Comparison of ENCODE assay signal across 27 cellular contexts in the genomic region with DNA sequence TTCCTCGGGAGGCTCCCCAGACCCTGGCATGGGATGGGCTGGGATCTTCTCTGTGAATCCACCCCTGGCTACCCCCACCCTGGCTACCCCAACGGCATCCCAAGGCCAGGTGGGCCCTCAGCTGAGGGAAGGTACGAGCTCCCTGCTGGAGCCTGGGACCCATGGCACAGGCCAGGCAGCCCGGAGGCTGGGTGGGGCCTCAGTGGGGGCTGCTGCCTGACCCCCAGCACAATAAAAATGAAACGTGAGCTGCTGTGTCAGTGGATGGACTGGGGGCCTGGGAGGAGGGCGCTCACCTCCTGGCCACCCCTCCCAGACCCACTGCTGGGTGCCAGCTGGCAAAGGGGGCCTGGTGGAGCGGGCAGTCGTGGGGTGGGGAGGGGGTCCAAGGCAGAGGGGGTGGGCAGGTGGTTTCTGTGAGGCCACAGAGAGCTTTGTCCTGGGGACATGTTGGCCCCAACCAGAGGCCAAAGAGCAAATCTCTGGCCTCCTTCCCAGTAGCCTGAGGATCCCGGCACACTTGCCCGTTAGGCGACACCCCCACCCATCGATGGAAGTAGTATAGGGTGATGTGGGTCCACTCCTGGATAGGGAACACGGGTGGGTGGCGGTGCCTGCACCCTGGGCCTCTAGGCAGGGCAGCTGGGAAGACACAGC. TPM values are rescaled to one million over a fixed set of nuclear protein-coding genes. Genes with fewer than 3 reads are reported as not detected.
A peak's percentile ranks its signal among the peaks of the same experiment; 100 is the strongest.
DNase-seq lines count a peak whose midpoint lies in the region; ATAC-seq, FAIRE-seq and TF ChIP-seq lines count a peak whose summit lies in the region.
"Had no signal": no experiment of that assay in that cellular context is flagged by ENCODE, and none has a peak within 500 bp of the region (broad histone marks: within the 10 kb centered on the region; RNA-seq: fewer than 3 reads in every experiment).

No MANE protein-coding gene starts in this region.

- WGBS in liver, result 33% methylated on average over 14 of the region's 14 CpGs
- WGBS in HepG2 (ENCODE audit: low lambda C conversion rate), result 26% methylated on average over 10 of the region's 14 CpGs

- H3K36me3 Mint-ChIP-seq in glutamatergic neuron (ENCODE audit: unreplicated experiment) (no peaks in the 10 kb centered on the region), MCF 10A (ENCODE audit: insufficient read depth, unreplicated experiment) (peaks cover 13% of the 10 kb centered on the region)
- H3K36me3 Mint-ChIP-seq in activated CD4-positive, alpha-beta memory T cell treated with anti-CD3 and anti-CD28 coated beads, Interleukin-2, amount 10 ng/mL, durations not matched to agents 7 days and 5 days (ENCODE audit: low read depth), result no peaks in the 10 kb centered on the region
- H3K36me3 Mint-ChIP-seq: activated naive CD4-positive, alpha-beta T cell treated with anti-CD3 and anti-CD28 coated beads, Interleukin-2, amount 10 ng/mL, durations not matched to agents 7 days and 5 days; natural killer cell treated with Interleukin-12 subunit alpha and Interleukin-12 subunit beta and Interleukin-15 and Interleukin-18, amount 100 ng/mL, for 72 hours had no signal

- peak overlapping the region; percentile 64 for H3K27ac Mint-ChIP-seq in glutamatergic neuron (ENCODE audit: unreplicated experiment)
- H3K27ac Mint-ChIP-seq in activated CD4-positive, alpha-beta memory T cell treated with anti-CD3 and anti-CD28 coated beads, Interleukin-2, amount 10 ng/mL, durations not matched to agents 7 days and 5 days, result no peak overlapping the region
- no peak overlapping the region for H3K27ac Mint-ChIP-seq in MCF 10A (ENCODE audit: low read depth, unreplicated experiment)
- H3K27ac Mint-ChIP-seq: activated naive CD4-positive, alpha-beta T cell treated with anti-CD3 and anti-CD28 coated beads, Interleukin-2, amount 10 ng/mL, durations not matched to agents 7 days and 5 days; HFFc6; natural killer cell treated with Interleukin-12 subunit alpha and Interleukin-12 subunit beta and Interleukin-15 and Interleukin-18, amount 100 ng/mL, for 72 hours had no signal

- H3K36me3 ChIP-seq in liver (ENCODE audit: control insufficient read depth in 4 of 4, insufficient read depth in 3 of 4, low read depth in 1 of 4, low read length in 3 of 4) (peaks cover 0 to 15% (median 3%) of the 10 kb centered on the region in 4 donors), HepG2 (replicated peaks in 1 of 2; ENCODE audit: control insufficient read depth in 1 of 2, insufficient read depth in 2 of 2, low read length in 2 of 2) (no peaks in the 10 kb centered on the region), upper lobe of right lung (peaks cover 23% of the 10 kb centered on the region)

- no peak overlapping the region for H3K4me2 ChIP-seq in HepG2 (ENCODE audit: low read depth, low read length)
- H3K4me2 ChIP-seq: SK-N-SH had no signal

- H3K27ac ChIP-seq in liver (ENCODE audit: low read depth in 1 of 2, low read length in 2 of 2) (peak overlapping the region; percentile 23 to 60), HepG2 (ENCODE audit: extremely low read length, insufficient read depth, low read length) (no peak overlapping the region), upper lobe of right lung (peak overlapping the region; percentile 36)
- H3K27ac ChIP-seq: foreskin keratinocyte, parathyroid adenoma, testis had no signal

- BruUV-seq in HepG2 (replicated peaks; lab: Mats Ljungman, UMichigan) (no TSS peak), MCF 10A (replicated peaks; lab: Mats Ljungman, UMichigan) (no TSS peak)

- H3K9me3 Mint-ChIP-seq in glutamatergic neuron (ENCODE audit: unreplicated experiment) (peaks cover 2% of the 10 kb centered on the region), MCF 10A (ENCODE audit: unreplicated experiment) (no peaks in the 10 kb centered on the region)
- no peaks in the 10 kb centered on the region for H3K9me3 Mint-ChIP-seq in activated CD4-positive, alpha-beta memory T cell treated with anti-CD3 and anti-CD28 coated beads, Interleukin-2, amount 10 ng/mL, durations not matched to agents 7 days and 5 days
- H3K9me3 Mint-ChIP-seq: activated naive CD4-positive, alpha-beta T cell treated with anti-CD3 and anti-CD28 coated beads, Interleukin-2, amount 10 ng/mL, durations not matched to agents 7 days and 5 days; CD14-positive monocyte; central memory CD8-positive, alpha-beta T cell; HFFc6; natural killer cell treated with Interleukin-12 subunit alpha and Interleukin-12 subunit beta and Interleukin-15 and Interleukin-18, amount 100 ng/mL, for 72 hours; stimulated activated effector memory CD8-positive, alpha-beta T cell treated with anti-CD3 and anti-CD28 coated beads, Interleukin-12 subunit alpha, Interleukin-12 subunit beta, amount 100 ng/mL, for 72 hours had no signal

- H3K4me3 Mint-ChIP-seq in glutamatergic neuron (ENCODE audit: unreplicated experiment) (no peak overlapping the region), MCF 10A (ENCODE audit: unreplicated experiment) (no peak overlapping the region)
- H3K4me3 Mint-ChIP-seq in activated CD4-positive, alpha-beta memory T cell treated with anti-CD3 and anti-CD28 coated beads, Interleukin-2, amount 10 ng/mL, durations not matched to agents 7 days and 5 days, result no peak overlapping the region
- H3K4me3 Mint-ChIP-seq: activated naive CD4-positive, alpha-beta T cell treated with anti-CD3 and anti-CD28 coated beads, Interleukin-2, amount 10 ng/mL, durations not matched to agents 7 days and 5 days; CD14-positive monocyte; central memory CD8-positive, alpha-beta T cell; HFFc6; natural killer cell treated with Interleukin-12 subunit alpha and Interleukin-12 subunit beta and Interleukin-15 and Interleukin-18, amount 100 ng/mL, for 72 hours; stimulated activated effector memory CD8-positive, alpha-beta T cell treated with anti-CD3 and anti-CD28 coated beads, Interleukin-12 subunit alpha, Interleukin-12 subunit beta, amount 100 ng/mL, for 72 hours had no signal

- H2AFZ ChIP-seq in HepG2 (ENCODE audit: low read length), result no peak overlapping the region
- H2AFZ ChIP-seq: parathyroid adenoma had no signal

- ATAC-seq in HepG2 (no peak), upper lobe of right lung (no peak)
- ATAC-seq: foreskin keratinocyte had no signal

- H3K27me3 Mint-ChIP-seq in glutamatergic neuron (ENCODE audit: unreplicated experiment) (no peaks in the 10 kb centered on the region), MCF 10A (ENCODE audit: insufficient read depth, unreplicated experiment) (no peaks in the 10 kb centered on the region)
- H3K27me3 Mint-ChIP-seq in activated CD4-positive, alpha-beta memory T cell treated with anti-CD3 and anti-CD28 coated beads, Interleukin-2, amount 10 ng/mL, durations not matched to agents 7 days and 5 days, result no peaks in the 10 kb centered on the region
- H3K27me3 Mint-ChIP-seq: natural killer cell treated with Interleukin-12 subunit alpha and Interleukin-12 subunit beta and Interleukin-15 and Interleukin-18, amount 100 ng/mL, for 72 hours had no signal

- no peak for TF ChIP-seq POLR2A in HepG2 (IDR thresholded peaks at IDR 0.05; ENCODE audit: insufficient read depth in 1 of 2, low read depth in 2 of 2, low read length in 2 of 2)

- in situ Hi-C loops in HepG2 (cut with HindIII; ENCODE audit: extremely low pct_ligation_motif_present, low pct_unique_long_range_greater_than_20kb), result no loop called here

- POLR2A ChIA-PET in HepG2 (lab: Yijun Ruan, JAX), result interaction anchor here (1.7 to 2.4 kb wide), 3 partner anchors 21 to 56 kb away, joined by 7 to 8 read pairs (median 7); no protein-coding TSS in a partner anchor
- POLR2A ChIA-PET in activated CD4-positive, alpha-beta memory T cell treated with anti-CD3 and anti-CD28 coated beads, Interleukin-2, amount 10 ng/mL, durations not matched to agents 7 days and 5 days (lab: Charles Lee), result no interaction called here
- POLR2A ChIA-PET in MCF 10A (lab: Yijun Ruan, JAX), result interaction anchor here (0.7 to 1.2 kb wide), 3 partner anchors 14 to 335 kb away, joined by 3 to 4 read pairs (median 4); no protein-coding TSS in a partner anchor

- CTCF ChIA-PET in HepG2 (lab: Yijun Ruan, JAX; ENCODE audit: low intra/inter-chr PET ratio, low total read pairs), result interaction anchor here (1.5 kb wide), 1 partner anchor 21 kb away, joined by 3 read pairs; no protein-coding TSS in a partner anchor
- CTCF ChIA-PET in activated CD4-positive, alpha-beta memory T cell treated with anti-CD3 and anti-CD28 coated beads, Interleukin-2, amount 10 ng/mL, durations not matched to agents 7 days and 5 days (lab: Charles Lee), result interaction anchor here (1.1 to 1.2 kb wide), 2 partner anchors 9 to 28 kb away, joined by 3 read pairs; no protein-coding TSS in a partner anchor
- CTCF ChIA-PET in MCF 10A (lab: Yijun Ruan, JAX), result interaction anchor here (0.7 to 3.4 kb wide), 9 partner anchors 8 to 283 kb away, joined by 3 to 22 read pairs (median 3); no protein-coding TSS in a partner anchor

- no peak for TF ChIP-seq RAD21 in liver (IDR thresholded peaks at IDR 0.05)
- TF ChIP-seq RAD21 in HepG2 (CRISPR knock-in tag; IDR thresholded peaks at IDR 0.05), result no peak

- H3K27me3 ChIP-seq in liver (ENCODE audit: control insufficient read depth in 4 of 4, insufficient read depth in 4 of 4, low read length in 3 of 4) (no peaks in the 10 kb centered on the region), HepG2 (ENCODE audit: control insufficient read depth in 1 of 2, insufficient read depth in 2 of 2, low read length in 2 of 2) (peaks cover 11 to 30% of the 10 kb centered on the region in 2 experiments; a peak in 3 of 5 replicates), upper lobe of right lung (no peaks in the 10 kb centered on the region)
- H3K27me3 ChIP-seq: testis had no signal

- TF ChIP-seq CTCF in liver (IDR thresholded peaks at IDR 0.05; ENCODE audit: low read depth, low read length, missing input control), result no peak
- no peak for TF ChIP-seq CTCF in HepG2 (CRISPR knock-in tag; IDR thresholded peaks at IDR 0.05)
- no peak for TF ChIP-seq CTCF in glutamatergic neuron (IDR thresholded peaks at IDR 0.05; ENCODE audit: partially characterized antibody, unreplicated experiment)
- no peak for TF ChIP-seq CTCF in upper lobe of right lung (IDR thresholded peaks at IDR 0.05)
- TF ChIP-seq CTCF in MCF 10A (IDR thresholded peaks at IDR 0.05; ENCODE audit: unreplicated experiment), result no peak

- no peak for FAIRE-seq in HepG2 (lab: Jason Lieb, UNC)
- FAIRE-seq: kidney, RCC 7860 had no signal

- no peaks in the 10 kb centered on the region for H3K79me2 ChIP-seq in HepG2 (ENCODE audit: insufficient read depth, low read length)
- H3K79me2 ChIP-seq: parathyroid adenoma had no signal

- H3K9ac ChIP-seq in liver (ENCODE audit: low read depth in 1 of 2, low read length in 2 of 2) (no peak overlapping the region), HepG2 (ENCODE audit: insufficient read depth, low read depth, low read length) (no peak overlapping the region)
- H3K9ac ChIP-seq: parathyroid adenoma, SK-N-SH had no signal

- peaks cover 2% of the 10 kb centered on the region; the same call in 1 of the 2 replicates for H4K20me1 ChIP-seq in HepG2 (ENCODE audit: insufficient read depth, low read length)

- H3K4me1 Mint-ChIP-seq in glutamatergic neuron (ENCODE audit: low read depth, unreplicated experiment) (no peaks in the 10 kb centered on the region), MCF 10A (ENCODE audit: insufficient read depth, unreplicated experiment) (no peaks in the 10 kb centered on the region)
- no peaks in the 10 kb centered on the region for H3K4me1 Mint-ChIP-seq in activated CD4-positive, alpha-beta memory T cell treated with anti-CD3 and anti-CD28 coated beads, Interleukin-2, amount 10 ng/mL, durations not matched to agents 7 days and 5 days
- H3K4me1 Mint-ChIP-seq: CD14-positive monocyte; central memory CD8-positive, alpha-beta T cell had no signal

- DNase-seq in HepG2 (ENCODE audit: low spot score) (no peak), glutamatergic neuron (no peak), upper lobe of right lung (no peak), MCF 10A (ENCODE audit: unreplicated experiment) (no peak)
- DNase-seq in activated CD4-positive, alpha-beta memory T cell treated with anti-CD3 and anti-CD28 coated beads, Interleukin-2, amount 10 ng/mL, durations not matched to agents 7 days and 5 days, result no peak
- DNase-seq: ACHN; activated CD4-positive, alpha-beta T cell treated with anti-CD3 and anti-CD28 coated beads for 1 hour; activated naive CD4-positive, alpha-beta T cell treated with anti-CD3 and anti-CD28 coated beads, Interleukin-2, amount 10 ng/mL, durations not matched to agents 7 days and 5 days; activated T-cell treated with anti-CD3 and anti-CD28 coated beads, Interleukin-2, amount 50 U/mL, for 48 hours; aorta; erythroblast; foreskin keratinocyte; HFFc6; kidney; NCI-H1105 treated with DMSO at 0.1 percent for 48 hours; NCI-H2107; SK-N-SH; T-helper 9 cell; testis had no signal

- no peak for TF ChIP-seq EP300 in HepG2 (IDR thresholded peaks at IDR 0.05; ENCODE audit: low read depth in 2 of 2, low read length in 2 of 2)
- TF ChIP-seq EP300 in HepG2 (CRISPR knock-in tag; IDR thresholded peaks at IDR 0.05; ENCODE audit: borderline replicate concordance), result no peak

- no peak overlapping the region for H3K4me3 ChIP-seq in liver (ENCODE audit: low read depth in 1 of 3, low read length in 3 of 3)
- H3K4me3 ChIP-seq in HepG2 (replicated peaks in 1 of 3; ENCODE audit: insufficient read depth in 1 of 3, low read depth in 2 of 3, low read length in 3 of 3), result peak overlapping the region in 1 of 3 experiments; percentile 40; a peak in 1 of 6 replicates
- H3K4me3 ChIP-seq in upper lobe of right lung, result no peak overlapping the region
- H3K4me3 ChIP-seq: testis had no signal

- H3K4me1 ChIP-seq in liver (ENCODE audit: control insufficient read depth in 4 of 4, insufficient read depth in 4 of 4, low read length in 3 of 4), result peaks cover 28 to 58% (median 45%) of the 10 kb centered on the region in 4 donors
- peaks cover 50% of the 10 kb centered on the region for H3K4me1 ChIP-seq in HepG2 (ENCODE audit: insufficient read depth, low read length)
- H3K4me1 ChIP-seq in upper lobe of right lung, result peaks cover 11% of the 10 kb centered on the region
- H3K4me1 ChIP-seq: foreskin keratinocyte, testis had no signal

- H3K9me3 ChIP-seq in liver (ENCODE audit: control insufficient read depth in 4 of 4, low read length in 3 of 4) (no peaks in the 10 kb centered on the region), HepG2 (ENCODE audit: low read length) (no peaks in the 10 kb centered on the region), upper lobe of right lung (no peaks in the 10 kb centered on the region)
- H3K9me3 ChIP-seq: SK-N-SH, testis had no signal

- intact Hi-C loops in HepG2 (cut with micrococcal nuclease; ENCODE audit: unreplicated experiment), result no loop called here
- intact Hi-C loops in upper lobe of right lung (cut with DNase I), result no loop called here
- intact Hi-C loops in MCF 10A (cut with micrococcal nuclease), result no loop called here

RNA-seq across cellular contexts. Expression of gene EGFL7, which starts 9.8 kb away (rescaled TPM):
- total RNA-seq in liver, result 10 to 100 TPM; 34.5 to 38.5 TPM
- polyA plus RNA-seq in liver, result 10 to 100 TPM; 32.1 to 39.7 TPM
- total RNA-seq in HepG2 (2016; rRNA removed; fragmentation: Illumina TruSeq; extraction: Trizol), result 0.20 TPM in 1 of 2 replicates, not detected in the other
- 0.61 and 0.88 TPM in 2 replicates for total RNA-seq in HepG2 (2016; cell fraction: cytosol; rRNA removed; fragmentation: Illumina TruSeq; extraction: Trizol; ENCODE audit: low read depth)
- 0.19 and 0.32 TPM in 2 replicates for total RNA-seq in HepG2 (2016; cell fraction: insoluble cytoplasmic fraction; rRNA removed; fragmentation: Illumina TruSeq; extraction: Trizol)
- 0.59 and 0.93 TPM in 2 replicates for total RNA-seq in HepG2 (2016; cell fraction: membrane; rRNA removed; fragmentation: Illumina TruSeq; extraction: Trizol)
- 0.40 TPM in 1 of 2 replicates, not detected in the other for total RNA-seq in HepG2 (2016; cell fraction: nucleus; rRNA removed; fragmentation: Illumina TruSeq; extraction: Trizol)
- polyA plus RNA-seq in HepG2 (2011; rRNA removed), result 5.1 and 10.3 TPM in 2 replicates
- 7.6 and 12.5 TPM in 2 replicates for polyA plus RNA-seq in HepG2 (2011; cell fraction: cytosol; rRNA removed)
- 20.6 and 22.6 TPM in 2 replicates for polyA plus RNA-seq in HepG2 (2011; cell fraction: nucleus; rRNA removed)
- 1.6 and 2.3 TPM in 2 replicates for polyA plus RNA-seq in HepG2 (2012)
- polyA plus RNA-seq in HepG2 (2016; cell fraction: cytosol; fragmentation: Illumina TruSeq; extraction: Trizol; ENCODE audit: low read depth), result 0.54 and 0.89 TPM in 2 replicates
- polyA plus RNA-seq in HepG2 (2016; cell fraction: insoluble cytoplasmic fraction; fragmentation: Illumina TruSeq; extraction: Trizol; ENCODE audit: low read depth), result 0.20 and 0.56 TPM in 2 replicates
- 0.68 and 0.72 TPM in 2 replicates for polyA plus RNA-seq in HepG2 (2016; cell fraction: membrane; fragmentation: Illumina TruSeq; extraction: Trizol; ENCODE audit: low read depth)
- not detected in 2 replicates for polyA plus RNA-seq in HepG2 (2016; cell fraction: nucleus; fragmentation: Illumina TruSeq; extraction: Trizol; ENCODE audit: insufficient read depth, low read depth)
- 3.6 and 4.7 TPM in 2 replicates for polyA minus RNA-seq in HepG2 (2011; rRNA and poly(A)+ RNA removed; ENCODE audit: low replicate concordance)
- polyA minus RNA-seq in HepG2 (2011; cell fraction: cytosol; rRNA and poly(A)+ RNA removed), result 3.1 and 3.3 TPM in 2 replicates
- polyA minus RNA-seq in HepG2 (2011; cell fraction: nucleus; rRNA and poly(A)+ RNA removed), result 1.9 and 3.0 TPM in 2 replicates
- total RNA-seq in glutamatergic neuron (ENCODE audit: unreplicated experiment), result 8.1 TPM
- total RNA-seq in upper lobe of right lung, result 302 TPM
- total RNA-seq in activated CD4-positive, alpha-beta memory T cell treated with anti-CD3 and anti-CD28 coated beads, Interleukin-2, amount 10 ng/mL, durations not matched to agents 7 days and 5 days, result under 1 TPM; 0.28 to 0.30 TPM
- 3.9 and 4.3 TPM in 2 replicates for total RNA-seq in MCF 10A (2022)

RNA-seq across cellular contexts. Expression of gene AGPAT2, which starts 14.7 kb away (rescaled TPM):
- total RNA-seq in liver (100 to 1,000 TPM in 1 of 2 donors, 10 to 100 TPM in 1; 75.1 to 213 TPM), HepG2 (2016; rRNA removed; fragmentation: Illumina TruSeq; extraction: Trizol) (2.5 and 3.9 TPM in 2 replicates), glutamatergic neuron (ENCODE audit: unreplicated experiment) (72.8 TPM), upper lobe of right lung (117 TPM), MCF 10A (2022) (30.4 and 33.3 TPM in 2 replicates)
- polyA plus RNA-seq in liver (100 to 1,000 TPM; 211 to 222 TPM), HepG2 (2011; rRNA removed) (25.8 and 33.0 TPM in 2 replicates)
- total RNA-seq in HepG2 (2016; cell fraction: cytosol; rRNA removed; fragmentation: Illumina TruSeq; extraction: Trizol; ENCODE audit: low read depth), result 5.2 and 5.9 TPM in 2 replicates
- 2.1 and 3.5 TPM in 2 replicates for total RNA-seq in HepG2 (2016; cell fraction: insoluble cytoplasmic fraction; rRNA removed; fragmentation: Illumina TruSeq; extraction: Trizol)
- total RNA-seq in HepG2 (2016; cell fraction: membrane; rRNA removed; fragmentation: Illumina TruSeq; extraction: Trizol), result 6.3 and 6.7 TPM in 2 replicates
- 3.1 and 3.9 TPM in 2 replicates for total RNA-seq in HepG2 (2016; cell fraction: nucleus; rRNA removed; fragmentation: Illumina TruSeq; extraction: Trizol)
- 34.1 and 37.6 TPM in 2 replicates for polyA plus RNA-seq in HepG2 (2011; cell fraction: cytosol; rRNA removed)
- 32.1 and 35.6 TPM in 2 replicates for polyA plus RNA-seq in HepG2 (2011; cell fraction: nucleus; rRNA removed)
- polyA plus RNA-seq in HepG2 (2012), result 9.3 and 10.6 TPM in 2 replicates
- polyA plus RNA-seq in HepG2 (2016; cell fraction: cytosol; fragmentation: Illumina TruSeq; extraction: Trizol; ENCODE audit: low read depth), result 8.4 and 9.1 TPM in 2 replicates
- polyA plus RNA-seq in HepG2 (2016; cell fraction: insoluble cytoplasmic fraction; fragmentation: Illumina TruSeq; extraction: Trizol; ENCODE audit: low read depth), result 3.6 and 3.8 TPM in 2 replicates
- 9.7 and 9.8 TPM in 2 replicates for polyA plus RNA-seq in HepG2 (2016; cell fraction: membrane; fragmentation: Illumina TruSeq; extraction: Trizol; ENCODE audit: low read depth)
- polyA plus RNA-seq in HepG2 (2016; cell fraction: nucleus; fragmentation: Illumina TruSeq; extraction: Trizol; ENCODE audit: insufficient read depth, low read depth), result 8.2 and 8.4 TPM in 2 replicates
- 34.1 and 96.5 TPM in 2 replicates for polyA minus RNA-seq in HepG2 (2011; rRNA and poly(A)+ RNA removed; ENCODE audit: low replicate concordance)
- 12.3 and 17.9 TPM in 2 replicates for polyA minus RNA-seq in HepG2 (2011; cell fraction: cytosol; rRNA and poly(A)+ RNA removed)
- polyA minus RNA-seq in HepG2 (2011; cell fraction: nucleus; rRNA and poly(A)+ RNA removed), result 6.1 and 6.2 TPM in 2 replicates
- total RNA-seq in activated CD4-positive, alpha-beta memory T cell treated with anti-CD3 and anti-CD28 coated beads, Interleukin-2, amount 10 ng/mL, durations not matched to agents 7 days and 5 days, result 10 to 100 TPM; 17.2 to 18.8 TPM

RNA-seq across cellular contexts. Expression of gene DIPK1B, which starts 39.8 kb away (rescaled TPM):
- total RNA-seq in liver (10 to 100 TPM in 1 of 2 donors, 1 to 10 TPM in 1; 6.4 to 19.7 TPM), HepG2 (2016; rRNA removed; fragmentation: Illumina TruSeq; extraction: Trizol) (0.18 and 0.28 TPM in 2 replicates), glutamatergic neuron (ENCODE audit: unreplicated experiment) (71.3 TPM), upper lobe of right lung (17.7 TPM), MCF 10A (2022) (not detected in 2 replicates)
- polyA plus RNA-seq in liver (1 to 10 TPM; 2.3 to 4.1 TPM), HepG2 (2011; rRNA removed) (3.9 and 7.2 TPM in 2 replicates)
- 0.91 and 1.1 TPM in 2 replicates for total RNA-seq in HepG2 (2016; cell fraction: cytosol; rRNA removed; fragmentation: Illumina TruSeq; extraction: Trizol; ENCODE audit: low read depth)
- total RNA-seq in HepG2 (2016; cell fraction: insoluble cytoplasmic fraction; rRNA removed; fragmentation: Illumina TruSeq; extraction: Trizol), result 0.28 and 0.41 TPM in 2 replicates
- 0.99 and 1.2 TPM in 2 replicates for total RNA-seq in HepG2 (2016; cell fraction: membrane; rRNA removed; fragmentation: Illumina TruSeq; extraction: Trizol)
- 0.16 TPM in 1 of 2 replicates, not detected in the other for total RNA-seq in HepG2 (2016; cell fraction: nucleus; rRNA removed; fragmentation: Illumina TruSeq; extraction: Trizol)
- 4.8 and 7.5 TPM in 2 replicates for polyA plus RNA-seq in HepG2 (2011; cell fraction: cytosol; rRNA removed)
- polyA plus RNA-seq in HepG2 (2011; cell fraction: nucleus; rRNA removed), result 17.3 and 19.2 TPM in 2 replicates
- 3.2 TPM in 2 replicates for polyA plus RNA-seq in HepG2 (2012)
- 1.3 TPM in 2 replicates for polyA plus RNA-seq in HepG2 (2016; cell fraction: cytosol; fragmentation: Illumina TruSeq; extraction: Trizol; ENCODE audit: low read depth)
- polyA plus RNA-seq in HepG2 (2016; cell fraction: insoluble cytoplasmic fraction; fragmentation: Illumina TruSeq; extraction: Trizol; ENCODE audit: low read depth), result 0.28 and 0.45 TPM in 2 replicates
- polyA plus RNA-seq in HepG2 (2016; cell fraction: membrane; fragmentation: Illumina TruSeq; extraction: Trizol; ENCODE audit: low read depth), result 1.1 TPM in 2 replicates
- polyA plus RNA-seq in HepG2 (2016; cell fraction: nucleus; fragmentation: Illumina TruSeq; extraction: Trizol; ENCODE audit: insufficient read depth, low read depth), result 0.56 and 0.57 TPM in 2 replicates
- 0.07 and 7.1 TPM in 2 replicates for polyA minus RNA-seq in HepG2 (2011; rRNA and poly(A)+ RNA removed; ENCODE audit: low replicate concordance)
- polyA minus RNA-seq in HepG2 (2011; cell fraction: cytosol; rRNA and poly(A)+ RNA removed), result 2.7 and 3.6 TPM in 2 replicates
- polyA minus RNA-seq in HepG2 (2011; cell fraction: nucleus; rRNA and poly(A)+ RNA removed), result 1.2 TPM in 2 replicates
- under 1 TPM; 0.15 to 0.18 TPM for total RNA-seq in activated CD4-positive, alpha-beta memory T cell treated with anti-CD3 and anti-CD28 coated beads, Interleukin-2, amount 10 ng/mL, durations not matched to agents 7 days and 5 days
- total RNA-seq: activated CD8-positive, alpha-beta memory T cell treated with anti-CD3 and anti-CD28 coated beads for 36 hours; HFFc6; natural killer cell treated with Interleukin-12 subunit alpha and Interleukin-12 subunit beta and Interleukin-15 and Interleukin-18, amount 100 ng/mL, for 72 hours had no signal
